Comparison of ENCODE assay signal across 8 cellular contexts in the genomic region with DNA sequence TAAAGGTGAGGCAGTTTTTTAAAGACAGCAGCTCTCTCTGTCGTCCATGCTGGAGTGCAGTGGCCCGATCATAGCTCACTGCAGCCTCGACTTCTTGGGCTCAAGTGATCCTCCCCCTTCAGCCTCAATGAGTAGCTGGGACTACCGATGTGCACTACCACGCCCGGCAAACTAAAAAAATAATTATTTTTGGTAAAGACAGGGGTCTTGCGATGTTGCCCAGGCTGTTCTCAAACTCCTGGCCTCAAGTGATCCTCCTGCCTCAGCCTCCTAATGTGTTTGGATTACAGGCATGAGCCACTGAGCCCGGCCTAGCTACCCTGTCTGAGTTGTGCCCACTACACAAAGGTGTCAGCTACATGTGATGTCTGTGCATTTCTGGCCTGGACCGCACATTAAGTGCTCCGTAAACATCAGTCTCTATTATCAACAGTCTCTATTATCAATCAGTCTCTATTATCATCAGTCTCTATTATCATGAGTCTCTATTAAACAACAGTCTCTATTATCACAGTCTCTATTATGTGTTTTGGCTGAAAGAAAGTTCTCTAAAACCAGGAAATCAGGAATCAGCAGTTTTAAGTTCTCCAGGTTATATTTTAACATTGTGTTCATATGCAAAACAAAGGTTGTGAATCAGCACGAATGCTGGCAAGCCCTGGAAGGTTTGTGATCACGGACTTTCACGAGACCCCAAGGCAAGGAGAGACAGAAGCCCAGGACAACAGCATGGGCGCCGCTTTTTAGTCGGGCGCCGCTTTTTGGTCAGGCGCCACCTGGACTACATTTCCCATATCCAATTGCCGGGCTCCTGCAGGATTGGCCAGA. TPM values are rescaled to one million over a fixed set of nuclear protein-coding genes. Genes with fewer than 3 reads are reported as not detected.
A peak's percentile ranks its signal among the peaks of the same experiment; 100 is the strongest.
DNase-seq lines count a peak whose midpoint lies in the region; ATAC-seq and TF ChIP-seq lines count a peak whose summit lies in the region.

No MANE protein-coding gene starts in this region.

- peaks cover 10 to 26% (median 20%) of the 10 kb centered on the region in 4 donors for H3K4me1 ChIP-seq in esophagus muscularis mucosa
- peaks cover 6% of the 10 kb centered on the region for H3K4me1 ChIP-seq in psoas muscle

- H3K27ac ChIP-seq in RWPE1 (peak overlapping the region; percentile 94), esophagus muscularis mucosa (replicated peaks in 1 of 4) (peak overlapping the region; percentile 93 to 98 (median 94)), psoas muscle (peak overlapping the region; percentile 78)

- intact Hi-C loops in esophagus muscularis mucosa (cut with DNase I) = no loop called here
- intact Hi-C loops in psoas muscle (cut with DNase I) = loop anchor here in 1 of 2 donors (5.0 kb wide), 1 partner anchor 421 kb away; no protein-coding TSS in a partner anchor
- intact Hi-C loops in posterior vena cava (cut with DNase I) = no loop called here

- DNase-seq in RWPE1 (ENCODE audit: low spot score) (no peak), esophagus muscularis mucosa (ENCODE audit: extremely low spot score) (no peak), psoas muscle (no peak), posterior vena cava (ENCODE audit: low spot score) (no peak), NCI-H2227 treated with DMSO at 0.1 percent for 48 hours (lab: John Stamatoyannopoulos, UW) (no peak)
- DNase-seq in stimulated activated CD4-positive, alpha-beta T cell treated with anti-CD3 and anti-CD28 coated beads, Interleukin-4, amount 100 ng/mL, for 4 hours = no peak

- CTCF ChIA-PET in RWPE1 (lab: Yijun Ruan, JAX) = interaction anchor here (0.5 to 1.2 kb wide), 11 partner anchors 14 to 1082 kb away, joined by 3 to 5 read pairs (median 3); no protein-coding TSS in a partner anchor

- H3K4me3 ChIP-seq in GM12875 (ENCODE audit: low read depth, low read length) (peak overlapping the region; percentile 87), esophagus muscularis mucosa (peak overlapping the region; percentile 75 to 100 (median 98)), psoas muscle (peak overlapping the region; percentile 82)

- H3K9me3 ChIP-seq in esophagus muscularis mucosa = no peaks in the 10 kb centered on the region
- H3K9me3 ChIP-seq in psoas muscle = no peaks in the 10 kb centered on the region

- TF ChIP-seq POLR2A in esophagus muscularis mucosa (IDR thresholded peaks at IDR 0.05; ENCODE audit: low read depth) = no peak

- POLR2A ChIA-PET in RWPE1 (lab: Yijun Ruan, JAX; ENCODE audit: low non-redundant PET) = interaction anchor here (0.6 kb wide), 1 partner anchor 947 kb away, joined by 3 read pairs; no protein-coding TSS in a partner anchor

- WGBS in esophagus muscularis mucosa = 49% methylated on average over 18 of the region's 20 CpGs
- WGBS in psoas muscle, 3 donors = 42 to 44% (median 43%) methylated on average over 20 of the region's 20 CpGs

- TF ChIP-seq EP300 in esophagus muscularis mucosa (IDR thresholded peaks at IDR 0.05) = no peak

- H3K36me3 ChIP-seq in esophagus muscularis mucosa = no peaks in the 10 kb centered on the region
- H3K36me3 ChIP-seq in psoas muscle (ENCODE audit: insufficient read depth in 1 of 2, low read depth in 1 of 2) = no peaks in the 10 kb centered on the region

- no peak for TF ChIP-seq CTCF in GM12875 (IDR thresholded peaks at IDR 0.05; ENCODE audit: borderline replicate concordance, insufficient read depth, low read depth, low read length)
- TF ChIP-seq CTCF in RWPE1 (conservative IDR thresholded peaks at IDR 0.05; ENCODE audit: low read depth) = no peak
- TF ChIP-seq CTCF in esophagus muscularis mucosa (IDR thresholded peaks at IDR 0.05) = no peak
- no peak for TF ChIP-seq CTCF in psoas muscle (IDR thresholded peaks at IDR 0.05)

- ATAC-seq in psoas muscle (no peak), GM21737 (IDR thresholded peaks at IDR 0.05; ENCODE audit: unreplicated experiment) (no peak)

- H3K27me3 ChIP-seq in esophagus muscularis mucosa (no peaks in the 10 kb centered on the region), psoas muscle (ENCODE audit: insufficient read depth in 3 of 3, low read length in 2 of 3) (peaks cover 0 to 4% (median 0%) of the 10 kb centered on the region in 3 donors)

RNA-seq across cellular contexts. Expression of gene WWOX, which starts 0.7 kb away (rescaled TPM):
- total RNA-seq in esophagus muscularis mucosa (10 to 100 TPM; 14.4 to 27.8 (median 15.4) TPM), psoas muscle (1 to 10 TPM; 3.7 to 6.6 (median 5.5) TPM), posterior vena cava (10 to 100 TPM; 12.5 to 16.9 TPM)
- polyA plus RNA-seq in psoas muscle = 1 to 10 TPM; 3.1 to 5.8 (median 3.8) TPM
